In the genomic region with DNA sequence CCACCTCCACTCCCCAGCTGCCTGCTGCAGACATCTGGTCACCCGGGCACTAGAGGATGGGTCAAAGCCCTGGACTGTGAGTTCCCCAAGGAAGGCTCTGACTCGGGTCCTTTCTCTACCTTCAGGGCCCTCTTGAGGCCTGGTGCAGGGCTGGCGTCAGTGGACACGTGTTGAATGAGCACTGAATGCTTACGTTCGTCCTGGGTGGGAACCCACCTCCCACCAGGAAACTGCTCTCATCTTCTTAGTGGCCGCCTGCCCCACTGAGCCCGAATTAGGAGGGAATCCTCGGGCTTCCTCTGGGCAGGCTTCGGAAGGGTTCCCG, we compare ENCODE assay signal across 1 cellular context.
TF ChIP-seq lines count a peak whose summit lies in the region.

No MANE protein-coding gene starts in this region.

TF ChIP-seq in A549, 52 proteins besides CTCF, POLR2A, EP300 and RAD21 (continued from another document):
- TF ChIP-seq, protein P1, sequence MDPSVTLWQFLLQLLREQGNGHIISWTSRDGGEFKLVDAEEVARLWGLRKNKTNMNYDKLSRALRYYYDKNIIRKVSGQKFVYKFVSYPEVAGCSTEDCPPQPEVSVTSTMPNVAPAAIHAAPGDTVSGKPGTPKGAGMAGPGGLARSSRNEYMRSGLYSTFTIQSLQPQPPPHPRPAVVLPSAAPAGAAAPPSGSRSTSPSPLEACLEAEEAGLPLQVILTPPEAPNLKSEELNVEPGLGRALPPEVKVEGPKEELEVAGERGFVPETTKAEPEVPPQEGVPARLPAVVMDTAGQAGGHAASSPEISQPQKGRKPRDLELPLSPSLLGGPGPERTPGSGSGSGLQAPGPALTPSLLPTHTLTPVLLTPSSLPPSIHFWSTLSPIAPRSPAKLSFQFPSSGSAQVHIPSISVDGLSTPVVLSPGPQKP (IDR thresholded peaks at IDR 0.05; ENCODE audit: low read depth, low read length): no peak
- no peak for TF ChIP-seq RCOR1 (IDR thresholded peaks at IDR 0.05; ENCODE audit: low read depth, low read length)
TF ChIP-seq in A549: peak in this region for 0.
